In genomic region chr19:15300533-15301194, GRCh38 we compare ENCODE assay signal across 12 cellular contexts. TPM values are rescaled to one million over a fixed set of nuclear protein-coding genes. Genes with fewer than 3 reads are reported as not detected.
DNase-seq lines count a peak whose midpoint lies in the region; TF ChIP-seq lines count a peak whose summit lies in the region.
"Had no signal": no experiment of that assay in that cellular context is flagged by ENCODE, and none has a peak within 500 bp of the region (broad histone marks: within the 10 kb centered on the region; RNA-seq: fewer than 3 reads in every experiment).

No MANE protein-coding gene starts in this region.

- H3K23ac ChIP-seq in trophoblast cell (ENCODE audit: low read length): no peak overlapping the region

- no peak overlapping the region for H2BK5ac ChIP-seq in trophoblast cell (ENCODE audit: low read depth, low read length, poor library complexity)

- H3K4me2 ChIP-seq in OCI-LY3 (ENCODE audit: low read length): no peak overlapping the region
- no peak overlapping the region for H3K4me2 ChIP-seq in trophoblast cell (ENCODE audit: low read length)

- H3K14ac ChIP-seq in trophoblast cell (ENCODE audit: low read length): no peak overlapping the region

- H3K79me1 ChIP-seq in trophoblast cell (ENCODE audit: low read length): peaks cover 27% of the 10 kb centered on the region

- no CpG with 5 or more reads among the region's 6 CpGs for WGBS in trophoblast cell (ENCODE audit: extremely low coverage, insufficient coverage, insufficient read length)

- in situ Hi-C loops in brain microvascular endothelial cell (cut with HindIII; ENCODE audit: low pct_ligation_motif_present, low sequenced_read_pairs): no loop called here

- H2BK12ac ChIP-seq in trophoblast cell (ENCODE audit: low read length): no peak overlapping the region

- no peak overlapping the region for H2BK120ac ChIP-seq in trophoblast cell (ENCODE audit: insufficient read depth, low read length, poor library complexity)

- peaks cover 98% of the 10 kb centered on the region for H4K20me1 ChIP-seq in OCI-LY3 (ENCODE audit: insufficient read depth, low read length)

- peaks cover 21% of the 10 kb centered on the region for H3K36me3 ChIP-seq in OCI-LY3 (replicated peaks; ENCODE audit: low read depth, low read length)
- peaks cover 5% of the 10 kb centered on the region for H3K36me3 ChIP-seq in brain microvascular endothelial cell (replicated peaks)
- no peaks in the 10 kb centered on the region for H3K36me3 ChIP-seq in trophoblast cell (ENCODE audit: control insufficient read depth in 1 of 2, insufficient read depth in 2 of 2, low read length in 2 of 2)
- no peaks in the 10 kb centered on the region for H3K36me3 ChIP-seq in ascending aorta
- H3K36me3 ChIP-seq in right atrium auricular region: no peaks in the 10 kb centered on the region
- H3K36me3 ChIP-seq: thoracic aorta had no signal

- H3K79me2 ChIP-seq in OCI-LY3 (ENCODE audit: low read length) (peaks cover 100% of the 10 kb centered on the region), trophoblast cell (ENCODE audit: control insufficient read depth, insufficient read depth, low read length, poor library complexity) (peaks cover 50% of the 10 kb centered on the region)

- peak overlapping the region; percentile 13 for H4K91ac ChIP-seq in trophoblast cell (ENCODE audit: low read depth, low read length)

- H3K4me1 ChIP-seq in OCI-LY3 (ENCODE audit: low read length) (0 out of 2 replicates have a peak, but pooled peaks cover 4% of the 10 kb centered on the region), trophoblast cell (ENCODE audit: control insufficient read depth in 1 of 2, insufficient read depth in 2 of 2, low read length in 2 of 2) (peaks cover 49 to 58% of the 10 kb centered on the region in 2 experiments), ascending aorta (peaks cover 14 to 82% of the 10 kb centered on the region in 2 donors), right atrium auricular region (peaks cover 0 to 89% of the 10 kb centered on the region in 2 donors)

- no peak overlapping the region for H4K12ac ChIP-seq in trophoblast cell (ENCODE audit: low read depth, low read length)

- H4K8ac ChIP-seq in trophoblast cell (ENCODE audit: low read depth, low read length): no peak overlapping the region

- H3K27ac ChIP-seq in OCI-LY3 (ENCODE audit: low read length) (peak overlapping the region; percentile 38; the same call in 1 of the 2 replicates), brain microvascular endothelial cell (peak overlapping the region; percentile 35), trophoblast cell (ENCODE audit: low read depth, low read length) (peak overlapping the region; percentile 62), ascending aorta (no peak overlapping the region), right atrium auricular region (no peak overlapping the region)
- H3K27ac ChIP-seq: thoracic aorta had no signal

- H2AFZ ChIP-seq in OCI-LY3 (ENCODE audit: low read depth, low read length) (no peak overlapping the region), trophoblast cell (ENCODE audit: insufficient read depth, low read length, poor library complexity) (no peak overlapping the region)

- TF ChIP-seq CTCF in OCI-LY3 (IDR thresholded peaks at IDR 0.05; ENCODE audit: low read depth, low read length) (no peak), brain microvascular endothelial cell (IDR thresholded peaks at IDR 0.05; ENCODE audit: low read depth, low read length, missing control alignments) (no peak), ascending aorta (IDR thresholded peaks at IDR 0.05) (no peak), right atrium auricular region (IDR thresholded peaks at IDR 0.05) (no peak)

- no peak overlapping the region for H3K9ac ChIP-seq in OCI-LY3 (ENCODE audit: low read length)
- H3K9ac ChIP-seq in trophoblast cell (ENCODE audit: low read length): no peak overlapping the region

- H3K4me3 ChIP-seq in OCI-LY3 (ENCODE audit: low read length) (no peak overlapping the region), brain microvascular endothelial cell (ENCODE audit: low read depth, low read length) (no peak overlapping the region), trophoblast cell (ENCODE audit: low read depth, low read length) (no peak overlapping the region), ascending aorta (no peak overlapping the region), right atrium auricular region (no peak overlapping the region)
- H3K4me3 ChIP-seq: thoracic aorta had no signal

- H3K4ac ChIP-seq in trophoblast cell (ENCODE audit: low read depth, low read length): peak overlapping the region; percentile 86

- DNase-seq in SIG-M5 (lab: John Stamatoyannopoulos, UW): peak; percentile 12
- no peak for DNase-seq in SIG-M5 treated with dmso at 0.1 percent for 504 hours (lab: John Stamatoyannopoulos, UW; ENCODE audit: unreplicated experiment)
- peak; percentile 65 for DNase-seq in brain microvascular endothelial cell
- peak; percentile 76 to 91 for DNase-seq in trophoblast cell
- no peak for DNase-seq in ascending aorta (ENCODE audit: low spot score in 2 of 2)
- no peak for DNase-seq in right atrium auricular region (ENCODE audit: low spot score)
- DNase-seq in DMS 273 (lab: John Stamatoyannopoulos, UW; ENCODE audit: unreplicated experiment): no peak
- DNase-seq: caudate nucleus, NCI-H1694 treated with DMSO at 0.1 percent for 48 hours, T1000 had no signal

- intact Hi-C loops in ascending aorta (cut with DNase I): no loop called here

- H3K9me3 ChIP-seq in OCI-LY3 (ENCODE audit: insufficient read depth, low read length) (no peaks in the 10 kb centered on the region), trophoblast cell (ENCODE audit: insufficient read depth, low read depth, low read length) (no peaks in the 10 kb centered on the region), ascending aorta (no peaks in the 10 kb centered on the region), right atrium auricular region (no peaks in the 10 kb centered on the region)
- H3K9me3 ChIP-seq: thoracic aorta had no signal

- H3K18ac ChIP-seq in trophoblast cell (ENCODE audit: low read length): no peak overlapping the region

- H3K27me3 ChIP-seq in OCI-LY3 (ENCODE audit: low read depth, low read length): no peaks in the 10 kb centered on the region
- H3K27me3 ChIP-seq in brain microvascular endothelial cell (replicated peaks): no peaks in the 10 kb centered on the region
- no peaks in the 10 kb centered on the region for H3K27me3 ChIP-seq in trophoblast cell (ENCODE audit: insufficient read depth, low read length)
- H3K27me3 ChIP-seq in ascending aorta: no peaks in the 10 kb centered on the region
- no peaks in the 10 kb centered on the region for H3K27me3 ChIP-seq in right atrium auricular region

- H2AK5ac ChIP-seq in trophoblast cell (ENCODE audit: low read length): no peak overlapping the region

RNA-seq across cellular contexts. Expression of gene BRD4, which starts 31.7 kb away (rescaled TPM):
- 188 and 191 TPM in 2 replicates for polyA plus RNA-seq in trophoblast cell (2013)
- total RNA-seq in ascending aorta: 55.3 TPM
- total RNA-seq in right atrium auricular region: 10 to 100 TPM; 23.6 to 41.0 TPM

Comparison
In these comparisons a context has a peak if more than half of its experiments do, and no peak if none do; other contexts are left out.
1. DNase-seq: peak in SIG-M5 (single experiment), brain microvascular endothelial cell (single experiment) and trophoblast cell (2 of 2); none in SIG-M5 treated with dmso at 0.1 percent for 504 hours (single experiment), ascending aorta (0 of 2), right atrium auricular region (single experiment) and DMS 273 (single experiment).
2. H3K27ac ChIP-seq: peak in OCI-LY3 (single experiment), brain microvascular endothelial cell (single experiment) and trophoblast cell (single experiment); none in ascending aorta (0 of 2) and right atrium auricular region (0 of 2).